2 cellular contexts compared by ENCODE assay signal in genomic region chr11:59550842-59551650, GRCh38.
TF ChIP-seq lines count a peak whose summit lies in the region.

No MANE protein-coding gene starts in this region.

TF ChIP-seq in HCT116, 20 proteins besides CTCF, POLR2A, EP300 and RAD21:
- TF ChIP-seq ATF3 (IDR thresholded peaks at IDR 0.05) (peak; percentile 65), ZNF274 (IDR thresholded peaks at IDR 0.05; ENCODE audit: low read depth, low read length) (no peak), SP1 (IDR thresholded peaks at IDR 0.05; ENCODE audit: low read depth) (peak; percentile 48; the same call in 1 of the 2 replicates), CBX3 (IDR thresholded peaks at IDR 0.05; ENCODE audit: low read depth) (peak; percentile 94), FOSL1 (IDR thresholded peaks at IDR 0.05; ENCODE audit: low read depth) (peak; percentile 16; the same call in 1 of the 2 replicates), TCF7L2 (IDR thresholded peaks at IDR 0.05; ENCODE audit: borderline replicate concordance, extremely low read depth, insufficient read depth, insufficient read length) (peak; percentile 28), EGR1 (IDR thresholded peaks at IDR 0.05; ENCODE audit: low read depth) (peak; percentile 24; the same call in 1 of the 2 replicates), ZFX (IDR thresholded peaks at IDR 0.05) (no peak), REST (IDR thresholded peaks at IDR 0.05; ENCODE audit: low read depth) (no peak), MAX (IDR thresholded peaks at IDR 0.05) (peak; percentile 98), YY1 (IDR thresholded peaks at IDR 0.05; ENCODE audit: extremely low read depth, insufficient replicate concordance, low read depth, low read length) (peak; percentile 72), CEBPB (IDR thresholded peaks at IDR 0.05; ENCODE audit: low read depth) (peak; percentile 79)

TF ChIP-seq in SK-N-SH, 30 proteins besides CTCF, POLR2A, EP300 and RAD21:
- TF ChIP-seq ZBTB33 (IDR thresholded peaks at IDR 0.05; ENCODE audit: borderline replicate concordance, low read depth) (no peak), USF2 (IDR thresholded peaks at IDR 0.05; ENCODE audit: borderline replicate concordance, low read depth, low read length) (no peak), FOSL2 (IDR thresholded peaks at IDR 0.05; ENCODE audit: borderline replicate concordance, low read depth) (0 out of 2 replicates have a peak, but pooled peaks have one; percentile 21), PBX3 (IDR thresholded peaks at IDR 0.05) (no peak), TCF12 (IDR thresholded peaks at IDR 0.05) (no peak), YY1 (IDR thresholded peaks at IDR 0.05; ENCODE audit: low read depth) (peak; percentile 53; the same call in 1 of the 2 replicates), IRF3 (IDR thresholded peaks at IDR 0.05; ENCODE audit: low read depth, low read length) (no peak; the same call in 1 of the 2 replicates), NFIC (IDR thresholded peaks at IDR 0.05; ENCODE audit: borderline replicate concordance) (0 out of 2 replicates have a peak, but pooled peaks have one; percentile 2), MXI1 (IDR thresholded peaks at IDR 0.05; ENCODE audit: low read depth, low read length) (peak; percentile 75), MEF2A (IDR thresholded peaks at IDR 0.05; ENCODE audit: borderline replicate concordance, low read depth) (no peak), ELF1 (IDR thresholded peaks at IDR 0.05) (no peak), RCOR1 (IDR thresholded peaks at IDR 0.05; ENCODE audit: low read length) (no peak), POLR2AphosphoS5 (IDR thresholded peaks at IDR 0.05; ENCODE audit: low read depth, low read length) (no peak), TEAD4 (IDR thresholded peaks at IDR 0.05; ENCODE audit: borderline replicate concordance, insufficient read depth) (peak; percentile 68; the same call in 1 of the 2 replicates), REST (IDR thresholded peaks at IDR 0.05; ENCODE audit: low read depth, low read length) (peak; percentile 6; the same call in 1 of the 2 replicates), NRF1 (IDR thresholded peaks at IDR 0.05; ENCODE audit: low read depth, low read length) (no peak), RFX5 (IDR thresholded peaks at IDR 0.05; ENCODE audit: low read length) (no peak), USF1 (IDR thresholded peaks at IDR 0.05; ENCODE audit: borderline replicate concordance, low read depth) (no peak), CHD2 (IDR thresholded peaks at IDR 0.05; ENCODE audit: low read length, partially characterized antibody) (peak; percentile 18), GABPA (IDR thresholded peaks at IDR 0.05; ENCODE audit: low read depth) (no peak), MAX (IDR thresholded peaks at IDR 0.05; ENCODE audit: low read depth) (peak; percentile 95), TAF1 (IDR thresholded peaks at IDR 0.05; ENCODE audit: borderline replicate concordance, low read depth, low read length) (no peak), EZH2phosphoT487 (IDR thresholded peaks at IDR 0.05; ENCODE audit: borderline replicate concordance, low read depth) (no peak), JUND (IDR thresholded peaks at IDR 0.05) (no peak), RXRA (IDR thresholded peaks at IDR 0.05; ENCODE audit: borderline replicate concordance, low read depth) (no peak; the same call in 1 of the 2 replicates), SMC3 (IDR thresholded peaks at IDR 0.05; ENCODE audit: low read depth, low read length) (no peak), SIN3A (IDR thresholded peaks at IDR 0.05; ENCODE audit: borderline replicate concordance, low read depth, low read length) (peak; percentile 56; the same call in 1 of the 2 replicates), FOXM1 (IDR thresholded peaks at IDR 0.05; ENCODE audit: low read depth) (no peak), FOXJ3 (CRISPR knock-in tag; IDR thresholded peaks at IDR 0.05) (no peak), GATA2 (CRISPR knock-in tag; IDR thresholded peaks at IDR 0.05) (no peak)
